29 cellular contexts compared by ENCODE assay signal in genomic region chr2:86446060-86446459, GRCh38. TPM values are rescaled to one million over a fixed set of nuclear protein-coding genes. Genes with fewer than 3 reads are reported as not detected.
DNase-seq lines count a peak whose midpoint lies in the region; ATAC-seq and TF ChIP-seq lines count a peak whose summit lies in the region.
"Had no signal": no experiment of that assay in that cellular context is flagged by ENCODE, and none has a peak within 500 bp of the region (broad histone marks: within the 10 kb centered on the region; RNA-seq: fewer than 3 reads in every experiment).

No MANE protein-coding gene starts in this region.

- no peak for DNase-seq in activated naive CD8-positive, alpha-beta T cell treated with anti-CD3 and anti-CD28 coated beads, Interleukin-2, amount 50 U/mL, for 24 hours
- DNase-seq in MV-4-11 (lab: John Stamatoyannopoulos, UW) (peak; percentile 18), epithelial cell of esophagus (ENCODE audit: low read depth) (peak; percentile 58), amniotic stem cell (lab: John Stamatoyannopoulos, UW) (no peak), COLO668 (lab: John Stamatoyannopoulos, UW; ENCODE audit: unreplicated experiment) (no peak), osteocyte (ENCODE audit: extremely low spot score, unreplicated experiment) (no peak)
- DNase-seq in stimulated activated effector memory CD8-positive, alpha-beta T cell treated with anti-CD3 and anti-CD28 coated beads, Interleukin-12 subunit alpha, Interleukin-12 subunit beta, amount 100 ng/mL, for 72 hours (ENCODE audit: low spot score in 2 of 2), result no peak
- DNase-seq: ACHN; activated naive CD4-positive, alpha-beta T cell treated with anti-CD3 and anti-CD28 coated beads, Interleukin-2, amount 10 ng/mL, durations not matched to agents 7 days and 5 days; Calu3; erythroblast; foreskin keratinocyte; H7; heart right ventricle; natural killer cell; NCI-H1436 treated with DMSO at 0.1 percent for 48 hours; NCI-H2107; NCI-H446 treated with DMSO at 0.1 percent for 48 hours; OCI-M1; Right ventricle myocardium superior; T-helper 9 cell; testis; uterus had no signal

- no peak for ATAC-seq in activated naive CD8-positive, alpha-beta T cell treated with anti-CD3 and anti-CD28 coated beads, Interleukin-2, amount 50 U/mL, for 24 hours
- ATAC-seq in stimulated activated effector memory CD8-positive, alpha-beta T cell treated with anti-CD3 and anti-CD28 coated beads, Interleukin-12 subunit alpha, Interleukin-12 subunit beta, amount 100 ng/mL, for 72 hours, result no peak
- ATAC-seq: foreskin keratinocyte; GM12878; heart right ventricle; natural killer cell; stimulated activated memory B cell treated with anti-CD40 and anti-IgM and Interleukin-4, amounts not matched to agents 10 μg/mL and 1 μg/mL and 100 μg/mL, for 72 hours; WTC11 had no signal

- no peak for TF ChIP-seq CTCF in epithelial cell of esophagus (IDR thresholded peaks at IDR 0.05; ENCODE audit: insufficient read depth, low read depth, low read length, missing control alignments)
- no peak for TF ChIP-seq CTCF in osteocyte (IDR thresholded peaks at IDR 0.05)

- H3K4me3 Mint-ChIP-seq in activated naive CD8-positive, alpha-beta T cell, result no peak overlapping the region
- H3K4me3 Mint-ChIP-seq in activated naive CD8-positive, alpha-beta T cell treated with anti-CD3 and anti-CD28 coated beads, Interleukin-2, amount 50 U/mL, for 24 hours, result no peak overlapping the region
- H3K4me3 Mint-ChIP-seq in stimulated activated effector memory CD8-positive, alpha-beta T cell treated with anti-CD3 and anti-CD28 coated beads, Interleukin-12 subunit alpha, Interleukin-12 subunit beta, amount 100 ng/mL, for 72 hours, result peak overlapping the region; percentile 83
- no peak overlapping the region for H3K4me3 Mint-ChIP-seq in osteocyte (ENCODE audit: unreplicated experiment)
- H3K4me3 Mint-ChIP-seq: activated naive CD4-positive, alpha-beta T cell treated with anti-CD3 and anti-CD28 coated beads, Interleukin-2, amount 10 ng/mL, durations not matched to agents 7 days and 5 days; mesothelial cell of epicardium; natural killer cell; stimulated activated memory B cell treated with anti-CD40 and anti-IgM and Interleukin-4, amounts not matched to agents 10 μg/mL and 1 μg/mL and 100 μg/mL, for 72 hours; WTC11 had no signal

- peak overlapping the region; percentile 67 for H3K27ac Mint-ChIP-seq in activated naive CD8-positive, alpha-beta T cell
- no peak overlapping the region for H3K27ac Mint-ChIP-seq in activated naive CD8-positive, alpha-beta T cell treated with anti-CD3 and anti-CD28 coated beads, Interleukin-2, amount 50 U/mL, for 24 hours
- no peak overlapping the region for H3K27ac Mint-ChIP-seq in stimulated activated effector memory CD8-positive, alpha-beta T cell treated with anti-CD3 and anti-CD28 coated beads, Interleukin-12 subunit alpha, Interleukin-12 subunit beta, amount 100 ng/mL, for 72 hours
- H3K27ac Mint-ChIP-seq in osteocyte (ENCODE audit: unreplicated experiment), result no peak overlapping the region
- H3K27ac Mint-ChIP-seq: activated naive CD4-positive, alpha-beta T cell treated with anti-CD3 and anti-CD28 coated beads, Interleukin-2, amount 10 ng/mL, durations not matched to agents 7 days and 5 days; mesothelial cell of epicardium; stimulated activated memory B cell treated with anti-CD40 and anti-IgM and Interleukin-4, amounts not matched to agents 10 μg/mL and 1 μg/mL and 100 μg/mL, for 72 hours; WTC11 had no signal

- H3K36me3 Mint-ChIP-seq in activated naive CD8-positive, alpha-beta T cell, result peaks cover 18% of the 10 kb centered on the region
- H3K36me3 Mint-ChIP-seq in activated naive CD8-positive, alpha-beta T cell treated with anti-CD3 and anti-CD28 coated beads, Interleukin-2, amount 50 U/mL, for 24 hours (ENCODE audit: low read depth), result peaks cover 65% of the 10 kb centered on the region
- H3K36me3 Mint-ChIP-seq in stimulated activated effector memory CD8-positive, alpha-beta T cell treated with anti-CD3 and anti-CD28 coated beads, Interleukin-12 subunit alpha, Interleukin-12 subunit beta, amount 100 ng/mL, for 72 hours, result peaks cover 97% of the 10 kb centered on the region
- peaks cover 40% of the 10 kb centered on the region for H3K36me3 Mint-ChIP-seq in osteocyte (ENCODE audit: unreplicated experiment)

- no peaks in the 10 kb centered on the region for H3K27me3 Mint-ChIP-seq in activated naive CD8-positive, alpha-beta T cell
- no peaks in the 10 kb centered on the region for H3K27me3 Mint-ChIP-seq in activated naive CD8-positive, alpha-beta T cell treated with anti-CD3 and anti-CD28 coated beads, Interleukin-2, amount 50 U/mL, for 24 hours
- no peaks in the 10 kb centered on the region for H3K27me3 Mint-ChIP-seq in osteocyte (ENCODE audit: unreplicated experiment)
- H3K27me3 Mint-ChIP-seq: stimulated activated memory B cell treated with anti-CD40 and anti-IgM and Interleukin-4, amounts not matched to agents 10 μg/mL and 1 μg/mL and 100 μg/mL, for 72 hours had no signal

- H3K4me3 ChIP-seq in epithelial cell of esophagus (ENCODE audit: low read length), result no peak overlapping the region
- H3K4me3 ChIP-seq: BLaER1, heart right ventricle, testis, uterus had no signal

- H3K4me1 Mint-ChIP-seq in activated naive CD8-positive, alpha-beta T cell (ENCODE audit: low read depth), result peaks cover 87% of the 10 kb centered on the region
- H3K4me1 Mint-ChIP-seq in activated naive CD8-positive, alpha-beta T cell treated with anti-CD3 and anti-CD28 coated beads, Interleukin-2, amount 50 U/mL, for 24 hours, result peaks cover 78% of the 10 kb centered on the region
- peaks cover 82% of the 10 kb centered on the region for H3K4me1 Mint-ChIP-seq in stimulated activated effector memory CD8-positive, alpha-beta T cell treated with anti-CD3 and anti-CD28 coated beads, Interleukin-12 subunit alpha, Interleukin-12 subunit beta, amount 100 ng/mL, for 72 hours
- H3K4me1 Mint-ChIP-seq in osteocyte (ENCODE audit: unreplicated experiment), result peaks cover 31% of the 10 kb centered on the region

- H3K9me3 Mint-ChIP-seq in activated naive CD8-positive, alpha-beta T cell (ENCODE audit: low read depth), result no peaks in the 10 kb centered on the region
- no peaks in the 10 kb centered on the region for H3K9me3 Mint-ChIP-seq in activated naive CD8-positive, alpha-beta T cell treated with anti-CD3 and anti-CD28 coated beads, Interleukin-2, amount 50 U/mL, for 24 hours
- no peaks in the 10 kb centered on the region for H3K9me3 Mint-ChIP-seq in stimulated activated effector memory CD8-positive, alpha-beta T cell treated with anti-CD3 and anti-CD28 coated beads, Interleukin-12 subunit alpha, Interleukin-12 subunit beta, amount 100 ng/mL, for 72 hours
- H3K9me3 Mint-ChIP-seq in osteocyte (ENCODE audit: unreplicated experiment), result no peaks in the 10 kb centered on the region
- H3K9me3 Mint-ChIP-seq: activated naive CD4-positive, alpha-beta T cell treated with anti-CD3 and anti-CD28 coated beads, Interleukin-2, amount 10 ng/mL, durations not matched to agents 7 days and 5 days; mesothelial cell of epicardium; natural killer cell; WTC11 had no signal

RNA-seq across cellular contexts. Expression of gene KDM3A, which starts 4.9 kb away (rescaled TPM):
- 38.9 and 44.8 TPM in 2 replicates for total RNA-seq in osteocyte

Comparison
In these comparisons a context has a peak if more than half of its experiments do, and no peak if none do; other contexts are left out.
1. DNase-seq: peak in MV-4-11 (single experiment) and epithelial cell of esophagus (single experiment); none in activated naive CD8-positive, alpha-beta T cell treated with anti-CD3 and anti-CD28 coated beads, Interleukin-2, amount 50 U/mL, for 24 hours (single experiment), stimulated activated effector memory CD8-positive, alpha-beta T cell treated with anti-CD3 and anti-CD28 coated beads, Interleukin-12 subunit alpha, Interleukin-12 subunit beta, amount 100 ng/mL, for 72 hours (0 of 2), amniotic stem cell (single experiment), COLO668 (single experiment) and osteocyte (single experiment).